Comparison of ENCODE assay signal across 10 cellular contexts in genomic region chr6:150598858-150599198, GRCh38. TPM values are rescaled to one million over a fixed set of nuclear protein-coding genes. Genes with fewer than 3 reads are reported as not detected.
A peak's percentile ranks its signal among the peaks of the same experiment; 100 is the strongest.
DNase-seq lines count a peak whose midpoint lies in the region; ATAC-seq lines count a peak whose summit lies in the region.
"Had no signal": no experiment of that assay in that cellular context is flagged by ENCODE, and none has a peak within 500 bp of the region (broad histone marks: within the 10 kb centered on the region; RNA-seq: fewer than 3 reads in every experiment).

No MANE protein-coding gene starts in this region.

- CTCF ChIA-PET in activated CD4-positive, alpha-beta T cell treated with anti-CD3 and anti-CD28 coated beads, Interleukin-2, amount 10 ng/mL, durations not matched to agents 7 days and 5 days (lab: Charles Lee) = interaction anchor here (1.4 kb wide), 1 partner anchor 20 kb away, joined by 3 read pairs; no protein-coding TSS in a partner anchor
- CTCF ChIA-PET in activated CD4-positive, alpha-beta memory T cell treated with anti-CD3 and anti-CD28 coated beads for 36 hours (lab: Charles Lee) = interaction anchor here (0.8 to 2.1 kb wide), 5 partner anchors 34 to 219 kb away, joined by 3 to 10 read pairs (median 3); no protein-coding TSS in a partner anchor

- ATAC-seq in stimulated activated naive CD8-positive, alpha-beta T cell treated with anti-CD3 and anti-CD28 coated beads, Interleukin-15, amount 100 ng/mL, for 72 hours = no peak
- ATAC-seq in GM19463 (IDR thresholded peaks at IDR 0.05; ENCODE audit: unreplicated experiment) = no peak
- no peak for ATAC-seq in HG03432 (IDR thresholded peaks at IDR 0.05; ENCODE audit: unreplicated experiment)
- ATAC-seq in GM21717 (IDR thresholded peaks at IDR 0.05; ENCODE audit: unreplicated experiment) = no peak

- POLR2A ChIA-PET in activated CD4-positive, alpha-beta T cell treated with anti-CD3 and anti-CD28 coated beads, Interleukin-2, amount 10 ng/mL, durations not matched to agents 7 days and 5 days (lab: Charles Lee) = no interaction called here
- POLR2A ChIA-PET in activated CD4-positive, alpha-beta memory T cell treated with anti-CD3 and anti-CD28 coated beads for 36 hours (lab: Charles Lee) = interaction anchor here (1.0 kb wide), 2 partner anchors 34 to 87 kb away, joined by 4 read pairs; no protein-coding TSS in a partner anchor

- H3K27ac Mint-ChIP-seq in activated CD4-positive, alpha-beta T cell treated with anti-CD3 and anti-CD28 coated beads, Interleukin-2, amount 10 ng/mL, durations not matched to agents 7 days and 5 days = no peak overlapping the region
- peak overlapping the region; percentile 79 for H3K27ac Mint-ChIP-seq in activated CD4-positive, alpha-beta memory T cell treated with anti-CD3 and anti-CD28 coated beads for 36 hours
- H3K27ac Mint-ChIP-seq in stimulated activated naive CD8-positive, alpha-beta T cell treated with anti-CD3 and anti-CD28 coated beads, Interleukin-15, amount 100 ng/mL, for 72 hours = peak overlapping the region in 1 of 2 donors; percentile 91

- no peak for DNase-seq in activated CD4-positive, alpha-beta T cell treated with anti-CD3 and anti-CD28 coated beads, Interleukin-2, amount 10 ng/mL, durations not matched to agents 7 days and 5 days
- no peak for DNase-seq in activated CD4-positive, alpha-beta T cell treated with anti-CD3 and anti-CD28 coated beads, Interleukin-2, amount 50 U/mL, for 4 hours
- DNase-seq in activated CD4-positive, alpha-beta memory T cell treated with anti-CD3 and anti-CD28 coated beads for 36 hours = no peak
- no peak for DNase-seq in stimulated activated naive CD8-positive, alpha-beta T cell treated with anti-CD3 and anti-CD28 coated beads, Interleukin-15, amount 100 ng/mL, for 72 hours
- DNase-seq: ACHN, NCI-H1092 had no signal

- H3K9me3 Mint-ChIP-seq in activated CD4-positive, alpha-beta T cell treated with anti-CD3 and anti-CD28 coated beads, Interleukin-2, amount 10 ng/mL, durations not matched to agents 7 days and 5 days = no peaks in the 10 kb centered on the region
- no peaks in the 10 kb centered on the region for H3K9me3 Mint-ChIP-seq in activated CD4-positive, alpha-beta memory T cell treated with anti-CD3 and anti-CD28 coated beads for 36 hours
- no peaks in the 10 kb centered on the region for H3K9me3 Mint-ChIP-seq in stimulated activated naive CD8-positive, alpha-beta T cell treated with anti-CD3 and anti-CD28 coated beads, Interleukin-15, amount 100 ng/mL, for 72 hours

- peak overlapping the region; percentile 32 for H3K4me3 ChIP-seq in iPS-15b (ENCODE audit: low read depth, low read length)

- H3K27me3 Mint-ChIP-seq in activated CD4-positive, alpha-beta T cell treated with anti-CD3 and anti-CD28 coated beads, Interleukin-2, amount 10 ng/mL, durations not matched to agents 7 days and 5 days = peaks cover 35% of the 10 kb centered on the region
- H3K27me3 Mint-ChIP-seq in activated CD4-positive, alpha-beta memory T cell treated with anti-CD3 and anti-CD28 coated beads for 36 hours = peaks cover 46% of the 10 kb centered on the region
- peaks cover 65% of the 10 kb centered on the region for H3K27me3 Mint-ChIP-seq in stimulated activated naive CD8-positive, alpha-beta T cell treated with anti-CD3 and anti-CD28 coated beads, Interleukin-15, amount 100 ng/mL, for 72 hours

- no peaks in the 10 kb centered on the region for H3K36me3 ChIP-seq in iPS-15b (ENCODE audit: control insufficient read depth, insufficient read depth, low read length)

- H3K9me3 ChIP-seq in iPS-15b (ENCODE audit: control insufficient read depth, insufficient read depth, low read length) = no peaks in the 10 kb centered on the region

- no peaks in the 10 kb centered on the region for H3K36me3 Mint-ChIP-seq in activated CD4-positive, alpha-beta T cell treated with anti-CD3 and anti-CD28 coated beads, Interleukin-2, amount 10 ng/mL, durations not matched to agents 7 days and 5 days (ENCODE audit: low read depth)
- no peaks in the 10 kb centered on the region for H3K36me3 Mint-ChIP-seq in activated CD4-positive, alpha-beta memory T cell treated with anti-CD3 and anti-CD28 coated beads for 36 hours

- no peak overlapping the region for H3K9ac ChIP-seq in iPS-15b (ENCODE audit: low read depth, low read length)

- H3K4me1 ChIP-seq in iPS-15b (ENCODE audit: control insufficient read depth, insufficient read depth, low read length) = peaks cover 4% of the 10 kb centered on the region

- peak overlapping the region; percentile 71 for H3K4me3 Mint-ChIP-seq in activated CD4-positive, alpha-beta T cell treated with anti-CD3 and anti-CD28 coated beads, Interleukin-2, amount 10 ng/mL, durations not matched to agents 7 days and 5 days
- H3K4me3 Mint-ChIP-seq in activated CD4-positive, alpha-beta memory T cell treated with anti-CD3 and anti-CD28 coated beads for 36 hours = peak overlapping the region; percentile 76
- peak overlapping the region; percentile 84 to 86 for H3K4me3 Mint-ChIP-seq in stimulated activated naive CD8-positive, alpha-beta T cell treated with anti-CD3 and anti-CD28 coated beads, Interleukin-15, amount 100 ng/mL, for 72 hours

- H3K4me1 Mint-ChIP-seq in activated CD4-positive, alpha-beta T cell treated with anti-CD3 and anti-CD28 coated beads, Interleukin-2, amount 10 ng/mL, durations not matched to agents 7 days and 5 days = peaks cover 17% of the 10 kb centered on the region
- peaks cover 19% of the 10 kb centered on the region for H3K4me1 Mint-ChIP-seq in activated CD4-positive, alpha-beta memory T cell treated with anti-CD3 and anti-CD28 coated beads for 36 hours (ENCODE audit: low read depth)
- peaks cover 28% of the 10 kb centered on the region for H3K4me1 Mint-ChIP-seq in stimulated activated naive CD8-positive, alpha-beta T cell treated with anti-CD3 and anti-CD28 coated beads, Interleukin-15, amount 100 ng/mL, for 72 hours

- intact Hi-C loops in activated CD4-positive, alpha-beta memory T cell treated with anti-CD3 and anti-CD28 coated beads for 36 hours (cut with micrococcal nuclease) = loop anchor here (1.0 to 5.0 kb wide), 2 partner anchors 33 to 268 kb away; partner anchors contain the start of gene MTHFD1L

- H3K27me3 ChIP-seq in iPS-15b (ENCODE audit: control insufficient read depth, insufficient read depth, low read length) = peaks cover 60% of the 10 kb centered on the region

RNA-seq across cellular contexts. Expression of gene PLEKHG1, which starts 0.9 kb away (rescaled TPM):
- total RNA-seq in activated CD4-positive, alpha-beta T cell treated with anti-CD3 and anti-CD28 coated beads, Interleukin-2, amount 10 ng/mL, durations not matched to agents 7 days and 5 days = 1 to 10 TPM; 2.8 to 3.6 TPM
- 1 to 10 TPM; 5.0 to 6.7 TPM for total RNA-seq in activated CD4-positive, alpha-beta memory T cell treated with anti-CD3 and anti-CD28 coated beads for 36 hours
